Comparison of ENCODE assay signal across 11 cellular contexts in the genomic region with DNA sequence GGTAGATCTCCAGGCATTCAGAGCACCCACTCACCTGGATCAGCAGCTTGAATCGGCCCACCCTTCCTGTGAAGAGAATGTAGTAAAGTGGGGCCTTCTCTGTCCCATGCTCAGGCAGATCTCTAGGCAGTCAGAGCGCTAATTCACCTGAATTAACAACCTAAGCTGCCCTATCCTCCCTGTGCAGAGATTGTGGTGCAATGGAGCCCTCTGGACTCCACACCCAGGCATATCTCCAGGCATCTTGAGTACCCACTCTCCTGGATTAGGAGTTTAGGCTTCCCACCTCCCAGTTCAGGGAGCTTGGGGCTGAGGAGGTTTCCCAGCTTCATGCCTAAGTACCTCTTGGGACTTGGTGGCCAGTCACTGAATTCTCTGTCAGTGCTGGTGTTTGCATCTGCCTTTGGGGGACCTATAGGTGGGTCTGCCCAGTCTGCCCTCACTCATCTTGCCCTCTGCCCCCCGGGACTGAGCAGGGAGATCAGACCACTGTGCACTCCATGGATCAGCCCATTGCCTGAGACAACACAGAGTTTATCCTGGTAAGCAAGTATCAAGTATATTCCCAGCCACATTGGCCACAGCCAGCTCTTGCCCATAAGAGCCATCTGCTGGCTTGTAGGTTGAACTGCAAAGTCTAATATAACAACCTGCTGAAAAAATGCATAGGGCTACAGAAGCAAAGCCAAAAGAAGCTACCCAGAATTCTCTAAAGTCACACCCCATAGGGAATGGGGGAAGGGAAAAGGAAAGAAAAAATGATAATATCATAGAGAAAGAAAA.
A peak's percentile ranks its signal among the peaks of the same experiment; 100 is the strongest.
DNase-seq lines count a peak whose midpoint lies in the region; ATAC-seq and TF ChIP-seq lines count a peak whose summit lies in the region.
"Had no signal": no experiment of that assay in that cellular context is flagged by ENCODE, and none has a peak within 500 bp of the region (broad histone marks: within the 10 kb centered on the region; RNA-seq: fewer than 3 reads in every experiment).

No MANE protein-coding gene starts in this region.

- H3K27me3 Mint-ChIP-seq in activated CD4-positive, alpha-beta T cell treated with anti-CD3 and anti-CD28 coated beads, Interleukin-2, amount 10 ng/mL, durations not matched to agents 7 days and 5 days = no peaks in the 10 kb centered on the region
- H3K27me3 Mint-ChIP-seq: CD4-positive, CD25-positive, alpha-beta regulatory T cell; IgD-negative memory B cell had no signal

- H3K36me3 Mint-ChIP-seq in activated CD4-positive, alpha-beta T cell treated with anti-CD3 and anti-CD28 coated beads, Interleukin-2, amount 10 ng/mL, durations not matched to agents 7 days and 5 days (ENCODE audit: low read depth) = no peaks in the 10 kb centered on the region
- H3K36me3 Mint-ChIP-seq: CD4-positive, CD25-positive, alpha-beta regulatory T cell; IgD-negative memory B cell had no signal

- no peak overlapping the region for H3K4me3 ChIP-seq in fibroblast of the aortic adventitia (ENCODE audit: low read depth, low read length)
- H3K4me3 ChIP-seq: spleen had no signal

- H3K27ac Mint-ChIP-seq in activated CD4-positive, alpha-beta T cell treated with anti-CD3 and anti-CD28 coated beads, Interleukin-2, amount 10 ng/mL, durations not matched to agents 7 days and 5 days = no peak overlapping the region
- H3K27ac Mint-ChIP-seq: CD4-positive, CD25-positive, alpha-beta regulatory T cell; IgD-negative memory B cell had no signal

- H3K27ac ChIP-seq in 22Rv1 = no peak overlapping the region
- H3K27ac ChIP-seq: spleen had no signal

- POLR2A ChIA-PET in activated CD4-positive, alpha-beta T cell treated with anti-CD3 and anti-CD28 coated beads, Interleukin-2, amount 10 ng/mL, durations not matched to agents 7 days and 5 days (lab: Charles Lee) = no interaction called here

- no peak overlapping the region for H3K4me3 Mint-ChIP-seq in activated CD4-positive, alpha-beta T cell treated with anti-CD3 and anti-CD28 coated beads, Interleukin-2, amount 10 ng/mL, durations not matched to agents 7 days and 5 days
- H3K4me3 Mint-ChIP-seq: CD4-positive, CD25-positive, alpha-beta regulatory T cell; IgD-negative memory B cell had no signal

- CTCF ChIA-PET in activated CD4-positive, alpha-beta T cell treated with anti-CD3 and anti-CD28 coated beads, Interleukin-2, amount 10 ng/mL, durations not matched to agents 7 days and 5 days (lab: Charles Lee) = interaction anchor here (1.4 kb wide), 1 partner anchor 9 kb away, joined by 4 read pairs; no protein-coding TSS in a partner anchor

- ATAC-seq in GM18868 (IDR thresholded peaks at IDR 0.05; ENCODE audit: unreplicated experiment) = peak; percentile 70
- no peak for ATAC-seq in HG03354 (IDR thresholded peaks at IDR 0.05; ENCODE audit: poor library complexity, severe bottlenecking, unreplicated experiment)
- ATAC-seq in HG03139 (IDR thresholded peaks at IDR 0.05; ENCODE audit: unreplicated experiment) = no peak
- ATAC-seq in HG03039 (IDR thresholded peaks at IDR 0.05; ENCODE audit: unreplicated experiment) = no peak

- TF ChIP-seq CTCF in 22Rv1 (IDR thresholded peaks at IDR 0.05) = peak; percentile 51
- TF ChIP-seq CTCF in fibroblast of the aortic adventitia (IDR thresholded peaks at IDR 0.05; ENCODE audit: insufficient read depth, low read length) = peak; percentile 10

- DNase-seq in NCI-H748 (lab: John Stamatoyannopoulos, UW; ENCODE audit: unreplicated experiment) (peak; percentile 50), fibroblast of the aortic adventitia (ENCODE audit: low read depth) (no peak)
- no peak for DNase-seq in activated CD4-positive, alpha-beta T cell treated with anti-CD3 and anti-CD28 coated beads, Interleukin-2, amount 10 ng/mL, durations not matched to agents 7 days and 5 days
- DNase-seq: CD4-positive, CD25-positive, alpha-beta regulatory T cell; spleen had no signal

- H3K4me1 Mint-ChIP-seq in activated CD4-positive, alpha-beta T cell treated with anti-CD3 and anti-CD28 coated beads, Interleukin-2, amount 10 ng/mL, durations not matched to agents 7 days and 5 days = no peaks in the 10 kb centered on the region
- H3K4me1 Mint-ChIP-seq: CD4-positive, CD25-positive, alpha-beta regulatory T cell; IgD-negative memory B cell had no signal

- H3K9me3 Mint-ChIP-seq in activated CD4-positive, alpha-beta T cell treated with anti-CD3 and anti-CD28 coated beads, Interleukin-2, amount 10 ng/mL, durations not matched to agents 7 days and 5 days = no peaks in the 10 kb centered on the region
